In the genomic region with DNA sequence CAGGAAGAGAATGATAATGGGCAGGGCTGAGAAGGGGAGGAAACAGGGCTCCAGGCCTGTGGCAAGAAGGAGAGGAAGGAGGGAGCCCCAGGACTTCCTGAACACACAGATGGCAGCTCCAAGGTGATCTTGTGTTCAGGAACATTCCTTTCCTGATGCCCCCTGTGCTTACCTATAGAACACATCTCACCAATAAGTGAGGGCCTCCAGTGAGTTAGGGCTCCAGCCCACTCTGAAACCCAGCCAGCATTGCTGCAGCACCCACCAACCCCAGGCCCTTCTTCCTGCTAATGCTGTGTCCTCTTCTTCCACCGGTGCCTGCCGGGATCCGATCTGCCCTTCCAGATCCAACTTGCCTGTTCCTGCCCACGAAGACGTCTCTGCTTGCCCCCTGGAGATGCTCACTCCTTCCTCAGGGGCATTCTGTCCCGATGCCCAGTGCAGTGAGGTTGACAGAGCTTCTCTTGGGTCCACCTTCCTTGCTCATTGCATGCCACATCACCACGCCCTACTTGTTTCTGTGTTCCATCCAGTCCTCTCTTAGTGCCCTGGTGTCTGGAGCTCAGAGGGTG, we compare ENCODE assay signal across 31 cellular contexts. TPM values are rescaled to one million over a fixed set of nuclear protein-coding genes. Genes with fewer than 3 reads are reported as not detected.
DNase-seq lines count a peak whose midpoint lies in the region; ATAC-seq, FAIRE-seq and TF ChIP-seq lines count a peak whose summit lies in the region.
"Had no signal": no experiment of that assay in that cellular context is flagged by ENCODE, and none has a peak within 500 bp of the region (broad histone marks: within the 10 kb centered on the region; RNA-seq: fewer than 3 reads in every experiment).

No MANE protein-coding gene starts in this region.

- no peak overlapping the region for H3K4me3 Mint-ChIP-seq in glutamatergic neuron (ENCODE audit: unreplicated experiment)
- H3K4me3 Mint-ChIP-seq: B cell; CD8-positive, alpha-beta memory T cell had no signal

- H3K27me3 ChIP-seq in bronchial epithelial cell (ENCODE audit: control insufficient read depth, insufficient read depth, low read length) (no peaks in the 10 kb centered on the region), sigmoid colon (no peaks in the 10 kb centered on the region)
- H3K27me3 ChIP-seq: SJSA1 had no signal

- H3K9me3 Mint-ChIP-seq in glutamatergic neuron (ENCODE audit: unreplicated experiment): peaks cover 42% of the 10 kb centered on the region
- H3K9me3 Mint-ChIP-seq: CD8-positive, alpha-beta memory T cell had no signal

- FAIRE-seq in bronchial epithelial cell (lab: Jason Lieb, UNC): no peak
- FAIRE-seq: GM12891, HTR-8/SVneo, K562 had no signal

- H3K27ac ChIP-seq in sigmoid colon: no peak overlapping the region
- H3K27ac ChIP-seq: 22Rv1, C4-2B, PC-9, SJSA1 had no signal

- ATAC-seq in HG03520 (IDR thresholded peaks at IDR 0.05; ENCODE audit: unreplicated experiment): no peak
- ATAC-seq: K562 had no signal

- H3K4me1 Mint-ChIP-seq in glutamatergic neuron (ENCODE audit: low read depth, unreplicated experiment): peaks cover 19% of the 10 kb centered on the region
- H3K4me1 Mint-ChIP-seq: B cell; CD8-positive, alpha-beta memory T cell had no signal

- 89 to 93% methylated on average over 7 of the region's 7 CpGs for WGBS in sigmoid colon, 2 donors

- intact Hi-C loops in sigmoid colon (cut with DNase I): no loop called here

- no peaks in the 10 kb centered on the region for H3K4me1 ChIP-seq in sigmoid colon

- TF ChIP-seq CTCF in bronchial epithelial cell (IDR thresholded peaks at IDR 0.05; ENCODE audit: insufficient read depth, low read length, severe bottlenecking) (no peak), glutamatergic neuron (IDR thresholded peaks at IDR 0.05; ENCODE audit: partially characterized antibody, unreplicated experiment) (no peak), sigmoid colon (IDR thresholded peaks at IDR 0.05) (no peak)

- H3K9me3 ChIP-seq in sigmoid colon: no peaks in the 10 kb centered on the region
- H3K9me3 ChIP-seq: SJSA1 had no signal

- peaks cover 35% of the 10 kb centered on the region for H3K27me3 Mint-ChIP-seq in glutamatergic neuron (ENCODE audit: unreplicated experiment)

- H3K36me3 ChIP-seq in bronchial epithelial cell (ENCODE audit: control insufficient read depth, insufficient read depth, low read length) (no peaks in the 10 kb centered on the region), sigmoid colon (no peaks in the 10 kb centered on the region)
- H3K36me3 ChIP-seq: SJSA1 had no signal

- DNase-seq in NCI-H82 (lab: John Stamatoyannopoulos, UW) (peak; percentile 19), NCI-H82 treated with DMSO at 0.1 percent for 48 hours (lab: John Stamatoyannopoulos, UW; ENCODE audit: unreplicated experiment) (no peak), bronchial epithelial cell (ENCODE audit: low read depth) (peak; percentile 71), glutamatergic neuron (no peak), sigmoid colon (peak; percentile 57), NCI-H1930 (lab: John Stamatoyannopoulos, UW) (no peak)
- DNase-seq: CD8-positive, alpha-beta memory T cell; DMS 273 treated with DMSO at 0.1 percent for 48 hours; DMS79; EL; GF-D8; H7; Kasumi-1; MV-4-11; NCI-H1105; NCI-H1436 treated with DMSO at 0.1 percent for 48 hours; NCI-H187 treated with DMSO at 0.1 percent for 48 hours; NCI-H2107; NCI-H524; NCI-H774; PC-9; Right ventricle myocardium superior had no signal

- TF ChIP-seq EP300 in sigmoid colon (IDR thresholded peaks at IDR 0.05): no peak

- H3K4me3 ChIP-seq in bronchial epithelial cell (ENCODE audit: low read depth, low read length) (no peak overlapping the region), sigmoid colon (no peak overlapping the region)
- H3K4me3 ChIP-seq: K562, PC-9, SJSA1 had no signal

- H3K27ac Mint-ChIP-seq in glutamatergic neuron (ENCODE audit: unreplicated experiment): peak overlapping the region; percentile 44
- H3K27ac Mint-ChIP-seq: B cell had no signal

- H3K36me3 Mint-ChIP-seq in glutamatergic neuron (ENCODE audit: unreplicated experiment): no peaks in the 10 kb centered on the region
- H3K36me3 Mint-ChIP-seq: CD8-positive, alpha-beta memory T cell had no signal

- no peak for TF ChIP-seq POLR2A in sigmoid colon (IDR thresholded peaks at IDR 0.05)

RNA-seq across cellular contexts. Expression of a gene that starts 17.4 kb away (rescaled TPM):
- total RNA-seq in bronchial epithelial cell (0.26 and 1.8 TPM in 2 replicates), glutamatergic neuron (ENCODE audit: unreplicated experiment) (not detected), sigmoid colon (under 1 TPM in 1 of 4 donors, not detected in 3; 0.54 TPM)
- under 1 TPM in 1 of 3 donors, not detected in 2; 0.45 TPM for polyA plus RNA-seq in sigmoid colon
- total RNA-seq: H7, K562, M059J, PC-9, Right ventricle myocardium superior, SJSA1 had no signal
- polyA plus RNA-seq: K562 had no signal

Comparison
In these comparisons a context has a peak if more than half of its experiments do, and no peak if none do; other contexts are left out.
1. DNase-seq: peak in NCI-H82 (single experiment), bronchial epithelial cell (single experiment) and sigmoid colon (single experiment); none in NCI-H82 treated with DMSO at 0.1 percent for 48 hours (single experiment), glutamatergic neuron (single experiment) and NCI-H1930 (0 of 2).